ENCODE assay signal across 9 cellular contexts in the genomic region with DNA sequence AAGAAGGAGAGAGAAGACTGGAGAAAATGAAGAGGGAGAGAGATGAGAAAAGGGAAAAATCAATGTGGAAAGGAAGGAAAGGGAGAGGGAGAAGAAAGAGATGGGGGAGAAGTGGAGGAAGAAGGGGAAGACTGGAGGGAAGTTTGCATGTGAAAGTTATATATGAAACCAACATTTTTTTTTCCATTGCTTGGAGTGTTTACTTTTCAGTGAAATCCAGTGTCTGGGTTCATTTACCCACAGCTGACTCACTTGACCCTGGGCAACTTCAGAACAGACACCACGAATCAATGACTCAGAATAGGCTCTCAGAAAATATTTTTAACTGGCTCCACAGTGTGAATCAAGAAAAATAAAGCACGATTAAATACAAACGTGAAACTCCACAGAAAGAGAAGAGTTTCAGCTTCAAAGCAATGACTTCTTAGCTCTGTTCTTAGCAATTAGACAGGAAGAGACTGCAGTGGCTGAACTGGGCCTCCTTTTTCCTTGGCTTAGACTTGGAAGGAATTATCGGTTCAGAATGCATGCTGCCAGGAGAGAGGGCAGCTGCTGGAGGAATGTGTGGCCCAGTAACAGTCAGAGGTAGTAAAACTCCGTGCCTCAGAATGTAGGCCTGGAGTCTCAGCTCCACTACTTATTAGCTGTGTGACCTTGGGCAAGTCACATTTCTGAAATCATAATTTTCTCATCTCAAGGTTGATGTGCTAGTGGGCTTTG.
DNase-seq lines count a peak whose midpoint lies in the region; ATAC-seq and TF ChIP-seq lines count a peak whose summit lies in the region.
"Had no signal": no experiment of that assay in that cellular context is flagged by ENCODE, and none has a peak within 500 bp of the region (broad histone marks: within the 10 kb centered on the region; RNA-seq: fewer than 3 reads in every experiment).

No MANE protein-coding gene starts in this region.

- no peaks in the 10 kb centered on the region for H3K9me3 ChIP-seq in RWPE2 (ENCODE audit: severe bottlenecking)

- TF ChIP-seq POLR2A in lower leg skin (IDR thresholded peaks at IDR 0.05) = no peak

- DNase-seq in NOMO-1 treated with DMSO at 0.1 percent for 48 hours (lab: John Stamatoyannopoulos, UW; ENCODE audit: unreplicated experiment) = peak; percentile 5
- DNase-seq in NOMO-1 treated with dmso at 0.1 percent for 144 hours (lab: John Stamatoyannopoulos, UW; ENCODE audit: unreplicated experiment) = no peak
- DNase-seq in RWPE2 (ENCODE audit: low spot score) = no peak
- DNase-seq in fibroblast of the conjunctiva (ENCODE audit: low read depth) = peak; percentile 74
- no peak for DNase-seq in stimulated activated naive CD8-positive, alpha-beta T cell treated with anti-CD3 and anti-CD28 coated beads, Interleukin-15, Interleukin-2, amounts not matched to agents 100 U/mL and 50 U/mL, for 24 hours
- DNase-seq in HuH-7 (ENCODE audit: low spot score) = no peak
- DNase-seq in lower leg skin (ENCODE audit: low spot score in 2 of 2) = no peak

- H3K27me3 ChIP-seq in RWPE2 (ENCODE audit: insufficient read depth, poor library complexity, severe bottlenecking) = peaks cover 8% of the 10 kb centered on the region
- H3K27me3 ChIP-seq: BLaER1 treated with 17β-estradiol and CSF1 and Interleukin-3, amounts not matched to agents 10 nM and 100 nM had no signal

- H3K27ac ChIP-seq in RWPE2 (ENCODE audit: poor library complexity, severe bottlenecking) = peak overlapping the region; percentile 72
- H3K27ac ChIP-seq: BLaER1 treated with 17β-estradiol and CSF1 and Interleukin-3, amounts not matched to agents 10 nM and 100 nM had no signal

- peak; percentile 97 for ATAC-seq in RWPE2 (ENCODE audit: low read depth)
- ATAC-seq in stimulated activated naive CD8-positive, alpha-beta T cell treated with anti-CD3 and anti-CD28 coated beads, Interleukin-15, Interleukin-2, amounts not matched to agents 100 U/mL and 50 U/mL, for 24 hours = peak; percentile 93
- no peak for ATAC-seq in GM18868 (IDR thresholded peaks at IDR 0.05; ENCODE audit: unreplicated experiment)

- no peak for TF ChIP-seq CTCF in RWPE2 (IDR thresholded peaks at IDR 0.05; ENCODE audit: poor library complexity, severe bottlenecking)
- no peak for TF ChIP-seq CTCF in lower leg skin (IDR thresholded peaks at IDR 0.05)

- H3K4me1 ChIP-seq in RWPE2 (ENCODE audit: insufficient read depth, poor library complexity, severe bottlenecking) = peaks cover 22% of the 10 kb centered on the region

- intact Hi-C loops in lower leg skin (cut with DNase I; ENCODE audit: low total_unique reads) = no loop called here

- 20 to 25% methylated on average over 5 of the region's 5 CpGs for WGBS in lower leg skin, 2 donors

- H3K4me3 ChIP-seq in RWPE2 (ENCODE audit: severe bottlenecking) = no peak overlapping the region
- H3K4me3 ChIP-seq in lower leg skin (ENCODE audit: low read depth, poor library complexity, severe bottlenecking) = no peak overlapping the region
- H3K4me3 ChIP-seq: BLaER1 treated with 17β-estradiol and CSF1 and Interleukin-3, amounts not matched to agents 10 nM and 100 nM had no signal

- no peaks in the 10 kb centered on the region for H3K36me3 ChIP-seq in RWPE2 (ENCODE audit: low read depth)
- H3K36me3 ChIP-seq: BLaER1 treated with 17β-estradiol and CSF1 and Interleukin-3, amounts not matched to agents 10 nM and 100 nM had no signal

Comparison
In these comparisons a context has a peak if more than half of its experiments do, and no peak if none do; other contexts are left out.
1. DNase-seq: peak in NOMO-1 treated with DMSO at 0.1 percent for 48 hours (single experiment) and fibroblast of the conjunctiva (single experiment); none in NOMO-1 treated with dmso at 0.1 percent for 144 hours (single experiment), RWPE2 (single experiment), stimulated activated naive CD8-positive, alpha-beta T cell treated with anti-CD3 and anti-CD28 coated beads, Interleukin-15, Interleukin-2, amounts not matched to agents 100 U/mL and 50 U/mL, for 24 hours (single experiment), HuH-7 (single experiment) and lower leg skin (0 of 2).